8 cellular contexts compared by ENCODE assay signal in the genomic region with DNA sequence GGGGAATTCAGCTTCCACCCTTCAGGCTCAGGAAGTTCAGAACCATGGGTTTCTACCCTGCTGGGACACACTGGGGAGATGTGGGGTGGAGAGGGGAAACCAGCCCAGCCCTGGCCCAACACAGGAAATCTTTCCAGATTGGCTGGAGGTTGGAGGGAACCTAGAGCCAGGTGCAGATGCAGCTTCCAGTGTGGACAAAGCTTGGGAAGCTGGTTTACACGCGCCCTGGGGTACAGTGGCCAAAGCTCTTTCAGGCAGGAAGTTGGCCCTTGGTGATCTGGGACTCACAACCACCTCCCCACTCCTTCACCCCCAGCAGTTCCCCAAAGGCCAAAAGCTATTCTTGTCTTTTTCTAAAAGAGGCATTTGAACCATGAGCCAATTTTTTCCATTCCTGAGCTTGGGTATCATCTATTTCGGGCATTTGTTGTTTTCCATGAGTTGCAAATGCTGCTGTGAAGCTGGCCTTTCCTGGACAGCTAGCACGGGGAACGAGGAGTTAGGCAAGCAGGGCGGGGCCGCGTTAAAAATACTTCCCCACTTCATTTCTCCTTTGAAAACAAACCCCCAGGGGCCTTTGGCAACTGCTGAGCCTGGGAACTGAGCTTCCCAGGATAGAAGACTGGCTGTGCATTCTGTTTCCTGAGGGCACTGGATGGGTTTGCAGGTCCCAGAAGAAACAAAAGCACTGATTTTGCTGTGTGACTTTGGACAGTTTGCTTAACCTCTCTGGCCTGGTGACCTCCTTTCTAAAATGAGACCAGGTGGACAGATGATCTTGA. TPM values are rescaled to one million over a fixed set of nuclear protein-coding genes. Genes with fewer than 3 reads are reported as not detected.
A peak's percentile ranks its signal among the peaks of the same experiment; 100 is the strongest.
DNase-seq lines count a peak whose midpoint lies in the region; ATAC-seq and TF ChIP-seq lines count a peak whose summit lies in the region.

No MANE protein-coding gene starts in this region.

- H2AFZ ChIP-seq in hepatocyte, result no peak overlapping the region

- H3K27ac ChIP-seq in hepatocyte, result peak overlapping the region; percentile 1

- no peak for TF ChIP-seq CTCF in hepatocyte (IDR thresholded peaks at IDR 0.05; ENCODE audit: poor library complexity)

- H3K27me3 ChIP-seq in hepatocyte, result peaks cover 8% of the 10 kb centered on the region

- H4K20me1 ChIP-seq in hepatocyte (ENCODE audit: insufficient read depth, poor library complexity, severe bottlenecking), result peaks cover 7% of the 10 kb centered on the region

- WGBS in hepatocyte (ENCODE audit: low lambda C conversion rate, missing lambda C conversion rate), result 57% methylated on average over 8 of the region's 8 CpGs

- peaks cover 32% of the 10 kb centered on the region for H3K4me1 ChIP-seq in hepatocyte (ENCODE audit: insufficient read depth)

- H3K27ac Mint-ChIP-seq in activated naive CD8-positive, alpha-beta T cell treated with anti-CD3 and anti-CD28 coated beads, Interleukin-2, amount 50 U/mL, for 24 hours, result peak overlapping the region; percentile 54
- H3K27ac Mint-ChIP-seq in immature natural killer cell, result no peak overlapping the region

- no peak overlapping the region for H3K4me3 ChIP-seq in hepatocyte

- no peaks in the 10 kb centered on the region for H3K36me3 ChIP-seq in hepatocyte (replicated peaks; ENCODE audit: insufficient read depth, low read depth)

- no peaks in the 10 kb centered on the region for H3K9me2 ChIP-seq in hepatocyte (replicated peaks; ENCODE audit: insufficient read depth)

- H3K36me3 Mint-ChIP-seq in activated naive CD8-positive, alpha-beta T cell treated with anti-CD3 and anti-CD28 coated beads, Interleukin-2, amount 50 U/mL, for 24 hours (ENCODE audit: low read depth), result peaks cover 4% of the 10 kb centered on the region
- H3K36me3 Mint-ChIP-seq in immature natural killer cell, result no peaks in the 10 kb centered on the region

- H3K27me3 Mint-ChIP-seq in activated naive CD8-positive, alpha-beta T cell treated with anti-CD3 and anti-CD28 coated beads, Interleukin-2, amount 50 U/mL, for 24 hours, result peaks cover 2% of the 10 kb centered on the region
- peaks cover 15 to 26% (median 18%) of the 10 kb centered on the region in 3 donors for H3K27me3 Mint-ChIP-seq in immature natural killer cell (ENCODE audit: low read depth in 3 of 3)

- peaks cover 67% of the 10 kb centered on the region for H3K4me1 Mint-ChIP-seq in activated naive CD8-positive, alpha-beta T cell treated with anti-CD3 and anti-CD28 coated beads, Interleukin-2, amount 50 U/mL, for 24 hours
- peaks cover 30 to 36% of the 10 kb centered on the region in 2 donors for H3K4me1 Mint-ChIP-seq in immature natural killer cell

- no peaks in the 10 kb centered on the region for H3K9me3 Mint-ChIP-seq in activated naive CD8-positive, alpha-beta T cell treated with anti-CD3 and anti-CD28 coated beads, Interleukin-2, amount 50 U/mL, for 24 hours
- no peaks in the 10 kb centered on the region for H3K9me3 Mint-ChIP-seq in immature natural killer cell

- peak overlapping the region; percentile 5 for H3K4me2 ChIP-seq in hepatocyte

- H3K9me3 ChIP-seq in hepatocyte (ENCODE audit: low read depth), result no peaks in the 10 kb centered on the region

- DNase-seq in DMS 273 (lab: John Stamatoyannopoulos, UW; ENCODE audit: unreplicated experiment), result peak; percentile 25
- DNase-seq in DMS 273 treated with DMSO at 0.1 percent for 48 hours (lab: John Stamatoyannopoulos, UW), result no peak
- DNase-seq in activated naive CD8-positive, alpha-beta T cell treated with anti-CD3 and anti-CD28 coated beads, Interleukin-2, amount 50 U/mL, for 24 hours, result no peak
- DNase-seq in hepatocyte (ENCODE audit: low spot score), result no peak
- peak; percentile 49 for DNase-seq in superior temporal gyrus (ENCODE audit: extremely low spot score)
- DNase-seq in immature natural killer cell, result no peak
- no peak for DNase-seq in NCI-H1417 (lab: John Stamatoyannopoulos, UW)

- ATAC-seq in activated naive CD8-positive, alpha-beta T cell treated with anti-CD3 and anti-CD28 coated beads, Interleukin-2, amount 50 U/mL, for 24 hours, result no peak
- no peak for ATAC-seq in HG03095 (IDR thresholded peaks at IDR 0.05; ENCODE audit: unreplicated experiment)

- H3K4me3 Mint-ChIP-seq in activated naive CD8-positive, alpha-beta T cell treated with anti-CD3 and anti-CD28 coated beads, Interleukin-2, amount 50 U/mL, for 24 hours, result no peak overlapping the region
- H3K4me3 Mint-ChIP-seq in immature natural killer cell, result no peak overlapping the region

- H3K79me2 ChIP-seq in hepatocyte, result peaks cover 5% of the 10 kb centered on the region

RNA-seq across cellular contexts. Expression of gene ARID5A, which starts 3.1 kb away (rescaled TPM):
- total RNA-seq in hepatocyte, result 4.9 and 6.9 TPM in 2 replicates
- polyA plus RNA-seq in hepatocyte, result 11.9 and 13.3 TPM in 2 replicates
- 100 to 1,000 TPM in 1 of 3 donors, 10 to 100 TPM in 2; 77.1 to 204 (median 82.7) TPM for polyA plus RNA-seq in immature natural killer cell

RNA-seq across cellular contexts. Expression of gene NEURL3, which starts 28.3 kb away (rescaled TPM):
- total RNA-seq in hepatocyte, result 6.2 and 8.1 TPM in 2 replicates
- polyA plus RNA-seq in hepatocyte (1.8 and 10.5 TPM in 2 replicates), immature natural killer cell (not detected)

Comparison
In these comparisons a context has a peak if more than half of its experiments do, and no peak if none do; other contexts are left out.
1. DNase-seq: peak in DMS 273 (single experiment) and superior temporal gyrus (single experiment); none in DMS 273 treated with DMSO at 0.1 percent for 48 hours (single experiment), activated naive CD8-positive, alpha-beta T cell treated with anti-CD3 and anti-CD28 coated beads, Interleukin-2, amount 50 U/mL, for 24 hours (single experiment), hepatocyte (single experiment), immature natural killer cell (0 of 3) and NCI-H1417 (0 of 3).